ENCODE assay signal across 15 cellular contexts in genomic region chr1:41379741-41380130, GRCh38. TPM values are rescaled to one million over a fixed set of nuclear protein-coding genes. Genes with fewer than 3 reads are reported as not detected.
DNase-seq lines count a peak whose midpoint lies in the region; ATAC-seq and TF ChIP-seq lines count a peak whose summit lies in the region.
"Had no signal": no experiment of that assay in that cellular context is flagged by ENCODE, and none has a peak within 500 bp of the region (broad histone marks: within the 10 kb centered on the region; RNA-seq: fewer than 3 reads in every experiment).

No MANE protein-coding gene starts in this region.

- H3K4me2 ChIP-seq in parathyroid adenoma (ENCODE audit: low read length) = peak overlapping the region; percentile 56

- peaks cover 49% of the 10 kb centered on the region for H3K36me3 ChIP-seq in WERI-Rb-1
- H3K36me3 ChIP-seq in parathyroid adenoma (ENCODE audit: control insufficient read depth, insufficient read depth, low read length) = no peaks in the 10 kb centered on the region
- no peaks in the 10 kb centered on the region for H3K36me3 ChIP-seq in Peyer's patch
- H3K36me3 ChIP-seq: BE2C, prostate gland had no signal

- no peak for ATAC-seq in HG03521 (IDR thresholded peaks at IDR 0.05; ENCODE audit: unreplicated experiment)

- no peaks in the 10 kb centered on the region for H3K79me2 ChIP-seq in parathyroid adenoma

- H3K4me1 ChIP-seq in parathyroid adenoma = peaks cover 16% of the 10 kb centered on the region
- peaks cover 3 to 18% (median 9%) of the 10 kb centered on the region in 4 donors for H3K4me1 ChIP-seq in Peyer's patch
- H3K4me1 ChIP-seq: BE2C had no signal

- DNase-seq in DMS153 (lab: John Stamatoyannopoulos, UW) (peak; percentile 91), NCI-H2029 (lab: John Stamatoyannopoulos, UW) (peak; percentile 98), WERI-Rb-1 (no peak), hepatic stellate cell (ENCODE audit: low spot score) (no peak), NCI-H1105 treated with DMSO at 0.1 percent for 48 hours (lab: John Stamatoyannopoulos, UW) (no peak), Peyer's patch (no peak)
- DNase-seq: activated CD4-positive, alpha-beta memory T cell treated with anti-CD3 and anti-CD28 coated beads, Interleukin-2, amount 10 ng/mL, durations not matched to agents 7 days and 5 days; BE2C; KBM-7; stimulated activated CD4-positive, alpha-beta T cell treated with anti-CD3 and anti-CD28 coated beads, Interleukin-1b, Interleukin-23, amount 100 ng/mL, for 48 hours; stimulated activated CD8-positive, alpha-beta memory T cell treated with anti-CD3 and anti-CD28 coated beads, Interleukin-4, amount 100 ng/mL, for 48 hours had no signal

- no peak for TF ChIP-seq CTCF in WERI-Rb-1 (IDR thresholded peaks at IDR 0.05; ENCODE audit: low read depth, low read length)
- no peak for TF ChIP-seq CTCF in parathyroid adenoma (IDR thresholded peaks at IDR 0.05)
- TF ChIP-seq CTCF in Peyer's patch (IDR thresholded peaks at IDR 0.05) = no peak

- H2AFZ ChIP-seq in parathyroid adenoma = no peak overlapping the region

- H3K4me3 ChIP-seq in WERI-Rb-1 (ENCODE audit: low read depth, low read length) (no peak overlapping the region), parathyroid adenoma (ENCODE audit: low read depth, low read length) (peak overlapping the region; percentile 56), Peyer's patch (no peak overlapping the region)
- H3K4me3 ChIP-seq: prostate gland had no signal

- H3K9me3 ChIP-seq in WERI-Rb-1 (ENCODE audit: severe bottlenecking) (no peaks in the 10 kb centered on the region), parathyroid adenoma (ENCODE audit: control insufficient read depth, low read length) (no peaks in the 10 kb centered on the region), Peyer's patch (no peaks in the 10 kb centered on the region)
- H3K9me3 ChIP-seq: BE2C, prostate gland had no signal

- H3K27ac ChIP-seq in WERI-Rb-1 (peak overlapping the region; percentile 82), parathyroid adenoma (no peak overlapping the region), Peyer's patch (no peak overlapping the region)

- H3K9ac ChIP-seq in parathyroid adenoma = no peak overlapping the region

- H3K27me3 ChIP-seq in WERI-Rb-1 (ENCODE audit: insufficient read depth, low read depth, severe bottlenecking) = no peaks in the 10 kb centered on the region
- H3K27me3 ChIP-seq in parathyroid adenoma (ENCODE audit: control insufficient read depth, insufficient read depth, low read length) = no peaks in the 10 kb centered on the region
- H3K27me3 ChIP-seq in Peyer's patch = no peaks in the 10 kb centered on the region
- H3K27me3 ChIP-seq: BE2C had no signal

- no peak for TF ChIP-seq POLR2A in Peyer's patch (IDR thresholded peaks at IDR 0.05)

RNA-seq across cellular contexts. Expression of gene FOXO6, which starts 18.5 kb away (rescaled TPM):
- total RNA-seq in Peyer's patch = 1 to 10 TPM in 1 of 4 donors, under 1 TPM in 1, not detected in 2; 0.53 to 1.1 TPM
- total RNA-seq: fibroblast of villous mesenchyme had no signal

Comparison
In these comparisons a context has a peak if more than half of its experiments do, and no peak if none do; other contexts are left out.
1. DNase-seq: peak in DMS153 (single experiment) and NCI-H2029 (single experiment); none in WERI-Rb-1 (single experiment), hepatic stellate cell (single experiment), NCI-H1105 treated with DMSO at 0.1 percent for 48 hours (single experiment) and Peyer's patch (0 of 3).